20 cellular contexts compared by ENCODE assay signal in genomic region chr4:157012296-157012695, GRCh38. TPM values are rescaled to one million over a fixed set of nuclear protein-coding genes. Genes with fewer than 3 reads are reported as not detected.
"Had no signal": no experiment of that assay in that cellular context is flagged by ENCODE, and none has a peak within 500 bp of the region (broad histone marks: within the 10 kb centered on the region; RNA-seq: fewer than 3 reads in every experiment).

No MANE protein-coding gene starts in this region.

- H3K27me3 ChIP-seq: neural progenitor cell, ovary, spleen, upper lobe of right lung had no signal

- ATAC-seq: activated CD4-positive, CD25-positive, alpha-beta regulatory T cell treated with anti-CD3 and anti-CD28 coated beads, Interleukin-2, amount 50 U/mL, for 24 hours; activated CD8-positive, alpha-beta T cell treated with anti-CD3 and anti-CD28 coated beads, Interleukin-2, amount 10 ng/mL, durations not matched to agents 7 days and 5 days; esophagus mucosa; left ventricle myocardium superior; mucosa of descending colon; naive thymus-derived CD4-positive, alpha-beta T cell; sciatic nerve; stimulated activated memory B cell treated with anti-CD40 and anti-IgM and Interleukin-4, amounts not matched to agents 10 μg/mL and 1 μg/mL and 100 μg/mL, for 72 hours had no signal

- H3K27ac ChIP-seq: neural progenitor cell, ovary, spleen, thoracic aorta, upper lobe of right lung had no signal

- H3K36me3 ChIP-seq: neural progenitor cell, ovary, spleen, thoracic aorta, upper lobe of right lung had no signal

- H3K4me1 ChIP-seq: neural progenitor cell, spleen, upper lobe of right lung had no signal

- H3K9ac ChIP-seq: neural progenitor cell had no signal

- DNase-seq: activated CD4-positive, alpha-beta T cell treated with anti-CD3 and anti-CD28 coated beads, Interleukin-2, amount 10 ng/mL, durations not matched to agents 7 days and 5 days; activated CD8-positive, alpha-beta T cell treated with anti-CD3 and anti-CD28 coated beads, Interleukin-2, amount 10 ng/mL, durations not matched to agents 7 days and 5 days; activated naive CD4-positive, alpha-beta T cell treated with anti-CD3 and anti-CD28 coated beads for 36 hours; activated T-cell treated with anti-CD3 and anti-CD28 coated beads, Interleukin-2, amount 50 U/mL, for 24 hours; anterior cingulate cortex; cerebellar nuclear complex; effector CD4-positive, alpha-beta T cell; left ventricle myocardium superior; mucosa of descending colon; naive thymus-derived CD4-positive, alpha-beta T cell; ovary; spleen; stimulated activated CD4-positive, alpha-beta T cell treated with anti-CD3 and anti-CD28 coated beads, Interleukin-4, amount 100 ng/mL, for 4 hours; upper lobe of right lung had no signal

- H3K4me3 ChIP-seq: mucosa of descending colon, neural progenitor cell, ovary, spleen, thoracic aorta, upper lobe of right lung had no signal

- H3K4me2 ChIP-seq: neural progenitor cell had no signal

- H2AFZ ChIP-seq: neural progenitor cell had no signal

- H3K9me3 ChIP-seq: mucosa of descending colon, ovary, thoracic aorta, upper lobe of right lung had no signal

RNA-seq across cellular contexts. Expression of gene PDGFC, which starts 40.7 kb away (rescaled TPM):
- total RNA-seq: activated CD4-positive, alpha-beta T cell treated with anti-CD3 and anti-CD28 coated beads, Interleukin-2, amount 10 ng/mL, durations not matched to agents 7 days and 5 days; activated CD8-positive, alpha-beta T cell treated with anti-CD3 and anti-CD28 coated beads, Interleukin-2, amount 10 ng/mL, durations not matched to agents 7 days and 5 days; activated naive CD4-positive, alpha-beta T cell treated with anti-CD3 and anti-CD28 coated beads for 36 hours had no signal
- polyA plus RNA-seq: naive thymus-derived CD4-positive, alpha-beta T cell had no signal
